In genomic region chr12:2011641-2012607, GRCh38 we compare ENCODE assay signal across 20 cellular contexts. TPM values are rescaled to one million over a fixed set of nuclear protein-coding genes. Genes with fewer than 3 reads are reported as not detected.
A peak's percentile ranks its signal among the peaks of the same experiment; 100 is the strongest.
DNase-seq lines count a peak whose midpoint lies in the region; ATAC-seq and TF ChIP-seq lines count a peak whose summit lies in the region.
"Had no signal": no experiment of that assay in that cellular context is flagged by ENCODE, and none has a peak within 500 bp of the region (broad histone marks: within the 10 kb centered on the region; RNA-seq: fewer than 3 reads in every experiment).

No MANE protein-coding gene starts in this region.

- intact Hi-C loops in right lobe of liver (cut with DNase I) = no loop called here

- peak overlapping the region; percentile 25 to 63 (median 57) for H3K27ac ChIP-seq in right lobe of liver
- H3K27ac ChIP-seq: colonic mucosa, neutrophil had no signal

- no peaks in the 10 kb centered on the region for H3K27me3 ChIP-seq in right lobe of liver
- H3K27me3 ChIP-seq: colonic mucosa had no signal

- no peaks in the 10 kb centered on the region for H3K9me3 Mint-ChIP-seq in WTC11
- H3K9me3 Mint-ChIP-seq: activated CD4-positive, alpha-beta T cell treated with anti-CD3 and anti-CD28 coated beads, Interleukin-2, amount 10 ng/mL, durations not matched to agents 24 days and 14 days; activated naive CD4-positive, alpha-beta T cell treated with anti-CD3 and anti-CD28 coated beads for 36 hours had no signal

- H3K4me1 Mint-ChIP-seq in WTC11 = peaks cover 48% of the 10 kb centered on the region

- H3K36me3 Mint-ChIP-seq in WTC11 = no peaks in the 10 kb centered on the region

- H3K4me3 Mint-ChIP-seq in WTC11 = no peak overlapping the region
- H3K4me3 Mint-ChIP-seq: activated CD4-positive, alpha-beta T cell treated with anti-CD3 and anti-CD28 coated beads, Interleukin-2, amount 10 ng/mL, durations not matched to agents 24 days and 14 days; activated naive CD4-positive, alpha-beta T cell treated with anti-CD3 and anti-CD28 coated beads for 36 hours had no signal

- 46% methylated on average over 7 of the region's 7 CpGs for WGBS in right lobe of liver (ENCODE audit: insufficient coverage, low coverage, low lambda C conversion rate, missing lambda C conversion rate)

- H3K27me3 Mint-ChIP-seq in WTC11 (ENCODE audit: low read depth) = no peaks in the 10 kb centered on the region

- peaks cover 0 to 37% (median 14%) of the 10 kb centered on the region in 4 donors for H3K4me1 ChIP-seq in right lobe of liver
- H3K4me1 ChIP-seq: colonic mucosa had no signal

- CTCF ChIA-PET in WTC11 (lab: Charles Lee) = interaction anchor here (0.8 to 3.2 kb wide), 10 partner anchors 11 to 306 kb away, joined by 3 to 21 read pairs (median 4); partner anchors contain the start of gene CACNA1C

- peak; percentile 73 for ATAC-seq in WTC11
- peak; percentile 76 to 91 (median 85) for ATAC-seq in right lobe of liver
- no peak for ATAC-seq in HG03442 (IDR thresholded peaks at IDR 0.05; ENCODE audit: unreplicated experiment)
- ATAC-seq: HCT116 had no signal

- TF ChIP-seq CTCF in LNCaP clone FGC (IDR thresholded peaks at IDR 0.05; ENCODE audit: control insufficient read depth, extremely low read depth, insufficient read depth) (no peak), WTC11 (IDR thresholded peaks at IDR 0.05) (no peak), right lobe of liver (IDR thresholded peaks at IDR 0.05) (no peak)

- no peak for TF ChIP-seq POLR2A in right lobe of liver (IDR thresholded peaks at IDR 0.05)

- no peaks in the 10 kb centered on the region for H3K9me3 ChIP-seq in right lobe of liver
- H3K9me3 ChIP-seq: colonic mucosa, neutrophil had no signal

- DNase-seq in COR-L47 (lab: John Stamatoyannopoulos, UW) = peak; percentile 27
- DNase-seq in LNCaP clone FGC (ENCODE audit: low read depth) = peak; percentile 77
- peak; percentile 27 for DNase-seq in WTC11 (ENCODE audit: low spot score)
- DNase-seq in right lobe of liver = peak in 2 of 3 donors; percentile 23 to 78
- no peak for DNase-seq in T-helper 2 cell
- DNase-seq in cerebellum (ENCODE audit: low spot score) = no peak
- no peak for DNase-seq in activated CD4-positive, alpha-beta T cell treated with anti-CD3 and anti-CD28 coated beads for 1 hour
- DNase-seq: activated CD4-positive, alpha-beta T cell treated with anti-CD3 and anti-CD28 coated beads, Interleukin-2, amount 10 ng/mL, durations not matched to agents 24 days and 14 days; activated CD8-positive, alpha-beta memory T cell treated with anti-CD3 and anti-CD28 coated beads, Interleukin-2, amount 50 U/mL, for 48 hours; activated naive CD4-positive, alpha-beta T cell treated with anti-CD3 and anti-CD28 coated beads for 36 hours; colonic mucosa; midbrain; SIG-M5; stimulated activated CD4-positive, alpha-beta T cell treated with anti-CD3 and anti-CD28 coated beads, Interleukin-4, amount 100 ng/mL, for 1 hour; stimulated activated CD8-positive, alpha-beta memory T cell treated with anti-CD3 and anti-CD28 coated beads, Interleukin-4, amount 100 ng/mL, for 48 hours had no signal

- H3K36me3 ChIP-seq in right lobe of liver = no peaks in the 10 kb centered on the region
- H3K36me3 ChIP-seq: colonic mucosa, neutrophil had no signal

- peak overlapping the region; percentile 54; the same call in 1 of the 2 replicates for H3K27ac Mint-ChIP-seq in WTC11
- H3K27ac Mint-ChIP-seq: activated CD4-positive, alpha-beta T cell treated with anti-CD3 and anti-CD28 coated beads, Interleukin-2, amount 10 ng/mL, durations not matched to agents 24 days and 14 days; activated naive CD4-positive, alpha-beta T cell treated with anti-CD3 and anti-CD28 coated beads for 36 hours had no signal

- H3K4me3 ChIP-seq in LNCaP clone FGC (ENCODE audit: low read depth, low read length) = no peak overlapping the region
- no peak overlapping the region for H3K4me3 ChIP-seq in right lobe of liver
- H3K4me3 ChIP-seq: colonic mucosa had no signal

- POLR2A ChIA-PET in WTC11 (lab: Charles Lee) = interaction anchor here (0.7 kb wide), 2 partner anchors 356 to 1111 kb away, joined by 4 read pairs; no protein-coding TSS in a partner anchor

TF ChIP-seq in WTC11, 78 proteins besides CTCF, POLR2A, EP300 and RAD21:
- no peak for TF ChIP-seq ATF3 (CRISPR knock-in tag; conservative IDR thresholded peaks at IDR 0.05)
- no peak for TF ChIP-seq ATF1 (CRISPR knock-in tag; IDR thresholded peaks at IDR 0.05)
- TF ChIP-seq MYBL2 (CRISPR knock-in tag; IDR thresholded peaks at IDR 0.05) = no peak
- no peak for TF ChIP-seq JUN (CRISPR knock-in tag; IDR thresholded peaks at IDR 0.05)
- peak; percentile 43; the same call in 1 of the 2 replicates for TF ChIP-seq GABPB1 (CRISPR knock-in tag; IDR thresholded peaks at IDR 0.05)

RNA-seq across cellular contexts. Expression of gene DCP1B, which starts 7.7 kb away (rescaled TPM):
- total RNA-seq in WTC11 (2021) = 19.4 to 25.1 TPM (median 23.3 TPM) in 3 replicates
- total RNA-seq in right lobe of liver = 1 to 10 TPM; 4.1 to 7.6 (median 6.0) TPM
- total RNA-seq in cerebellum = 11.4 TPM

RNA-seq across cellular contexts. Expression of gene CACNA1C, which starts 40.9 kb away (rescaled TPM):
- total RNA-seq in WTC11 (2021) (1.7 to 2.2 TPM (median 2.1 TPM) in 3 replicates), right lobe of liver (1 to 10 TPM in 1 of 6 experiments, under 1 TPM in 5; 0.18 to 1.0 (median 0.57) TPM), cerebellum (20.9 TPM)
- total RNA-seq: endothelial cell of umbilical vein, MCF 10A had no signal

Comparison
In these comparisons a context has a peak if more than half of its experiments do, and no peak if none do; other contexts are left out.
1. DNase-seq: peak in COR-L47 (single experiment), LNCaP clone FGC (single experiment), WTC11 (single experiment) and right lobe of liver (2 of 3); none in T-helper 2 cell (0 of 5), cerebellum (single experiment) and activated CD4-positive, alpha-beta T cell treated with anti-CD3 and anti-CD28 coated beads for 1 hour (single experiment).